ENCODE assay signal across 5 cellular contexts in genomic region chrX:155223746-155224145, GRCh38. TPM values are rescaled to one million over a fixed set of nuclear protein-coding genes. Genes with fewer than 3 reads are reported as not detected.
"Had no signal": no experiment of that assay in that cellular context is flagged by ENCODE, and none has a peak within 500 bp of the region (broad histone marks: within the 10 kb centered on the region; RNA-seq: fewer than 3 reads in every experiment).

No MANE protein-coding gene starts in this region.

RNA-seq across cellular contexts. Expression of gene RAB39B, which starts 40.5 kb away (rescaled TPM):
- total RNA-seq: endothelial cell of umbilical vein, epithelial cell of proximal tubule, esophagus mucosa, foreskin keratinocyte, glomerular endothelial cell had no signal
- polyA plus RNA-seq: endothelial cell of umbilical vein had no signal
